ENCODE assay signal across 14 cellular contexts in the genomic region with DNA sequence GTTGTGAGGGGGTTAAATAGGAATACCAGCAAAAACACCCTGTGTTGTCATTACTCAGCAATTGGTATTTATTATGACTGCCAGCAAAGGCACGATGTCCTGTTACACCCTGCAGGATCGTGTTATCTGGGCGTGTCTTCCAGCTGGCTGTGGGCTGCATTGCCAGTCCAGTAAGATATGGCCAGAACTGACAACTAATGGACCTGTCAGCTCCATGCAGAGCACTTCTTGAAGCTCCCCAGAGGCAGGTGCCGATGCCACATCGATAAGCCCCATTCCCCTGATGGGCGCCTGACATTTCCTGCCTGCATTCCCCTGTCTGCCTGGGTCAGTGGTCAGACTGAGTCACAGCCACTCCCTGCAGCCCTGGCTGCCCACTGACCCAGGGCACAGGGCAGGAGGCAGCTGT.
DNase-seq lines count a peak whose midpoint lies in the region; ATAC-seq, FAIRE-seq and TF ChIP-seq lines count a peak whose summit lies in the region.
"Had no signal": no experiment of that assay in that cellular context is flagged by ENCODE, and none has a peak within 500 bp of the region (broad histone marks: within the 10 kb centered on the region; RNA-seq: fewer than 3 reads in every experiment).

No MANE protein-coding gene starts in this region.

- CTCF ChIA-PET in HepG2 (lab: Yijun Ruan, JAX; ENCODE audit: low intra/inter-chr PET ratio, low total read pairs), result no interaction called here

- H3K4me1 Mint-ChIP-seq in IgD-negative memory B cell (peaks cover 0 to 3% (median 0%) of the 10 kb centered on the region in 3 donors), glutamatergic neuron (ENCODE audit: low read depth, unreplicated experiment) (peaks cover 13% of the 10 kb centered on the region)
- H3K4me1 Mint-ChIP-seq: naive thymus-derived CD8-positive, alpha-beta T cell had no signal

- H3K27ac Mint-ChIP-seq in IgD-negative memory B cell (peak overlapping the region in 2 of 3 donors; percentile 20 to 31), glutamatergic neuron (ENCODE audit: unreplicated experiment) (no peak overlapping the region)
- H3K27ac Mint-ChIP-seq: CD8-positive, alpha-beta T cell; naive thymus-derived CD8-positive, alpha-beta T cell; T-helper 1 cell treated with Interleukin-12 subunit alpha and Interleukin-12 subunit beta and Interleukin-4 antibody, amounts not matched to agents 30 μg/mL and 1 μg/mL, for 36 hours had no signal

- H3K79me2 ChIP-seq in HepG2 (ENCODE audit: insufficient read depth, low read length), result no peaks in the 10 kb centered on the region

- no peak overlapping the region for H3K9ac ChIP-seq in HepG2 (ENCODE audit: insufficient read depth, low read depth, low read length)

- intact Hi-C loops in HepG2 (cut with micrococcal nuclease; ENCODE audit: unreplicated experiment), result no loop called here

- H3K4me3 ChIP-seq in AG09309 (ENCODE audit: control insufficient read depth, low read depth, low read length) (no peak overlapping the region), choroid plexus epithelial cell (ENCODE audit: low read depth, low read length) (no peak overlapping the region), HepG2 (replicated peaks in 1 of 3; ENCODE audit: insufficient read depth in 1 of 3, low read depth in 2 of 3, low read length in 3 of 3) (no peak overlapping the region)

- TF ChIP-seq RAD21 in HepG2 (CRISPR knock-in tag; IDR thresholded peaks at IDR 0.05), result no peak

- no peak for TF ChIP-seq POLR2A in HepG2 (IDR thresholded peaks at IDR 0.05; ENCODE audit: insufficient read depth in 1 of 2, low read depth in 2 of 2, low read length in 2 of 2)

- TF ChIP-seq CTCF in AG09309 (IDR thresholded peaks at IDR 0.05; ENCODE audit: control insufficient read depth, insufficient read depth, low read depth, low read length, missing control alignments) (no peak), choroid plexus epithelial cell (conservative IDR thresholded peaks at IDR 0.05; ENCODE audit: low read depth, low read length) (no peak), HepG2 (CRISPR knock-in tag; IDR thresholded peaks at IDR 0.05) (no peak), glutamatergic neuron (IDR thresholded peaks at IDR 0.05; ENCODE audit: partially characterized antibody, unreplicated experiment) (no peak)

- H3K4me3 Mint-ChIP-seq in IgD-negative memory B cell (no peak overlapping the region), glutamatergic neuron (ENCODE audit: unreplicated experiment) (no peak overlapping the region)
- H3K4me3 Mint-ChIP-seq: CD8-positive, alpha-beta T cell; naive thymus-derived CD8-positive, alpha-beta T cell; T-helper 1 cell treated with Interleukin-12 subunit alpha and Interleukin-12 subunit beta and Interleukin-4 antibody, amounts not matched to agents 30 μg/mL and 1 μg/mL, for 36 hours had no signal

- no peaks in the 10 kb centered on the region for H3K36me3 Mint-ChIP-seq in IgD-negative memory B cell
- peaks cover 5% of the 10 kb centered on the region for H3K36me3 Mint-ChIP-seq in glutamatergic neuron (ENCODE audit: unreplicated experiment)
- H3K36me3 Mint-ChIP-seq: CD8-positive, alpha-beta T cell; naive thymus-derived CD8-positive, alpha-beta T cell had no signal

- H2AFZ ChIP-seq in HepG2 (ENCODE audit: low read length), result no peak overlapping the region

- POLR2A ChIA-PET in HepG2 (lab: Yijun Ruan, JAX), result no interaction called here

- H3K9me3 ChIP-seq in HepG2 (ENCODE audit: low read length), result no peaks in the 10 kb centered on the region

- 0% methylated on average over 3 of the region's 6 CpGs for WGBS in HepG2 (ENCODE audit: low lambda C conversion rate)

- no peaks in the 10 kb centered on the region for H4K20me1 ChIP-seq in HepG2 (ENCODE audit: insufficient read depth, low read length)

- peaks cover 27% of the 10 kb centered on the region for H3K4me1 ChIP-seq in HepG2 (ENCODE audit: insufficient read depth, low read length)

- H3K4me2 ChIP-seq in HepG2 (ENCODE audit: low read depth, low read length), result no peak overlapping the region

- no peak for FAIRE-seq in HepG2 (lab: Jason Lieb, UNC)
- FAIRE-seq: GM12891 had no signal

- ATAC-seq in HepG2, result no peak
- ATAC-seq in HG03432 (IDR thresholded peaks at IDR 0.05; ENCODE audit: unreplicated experiment), result no peak
- no peak for ATAC-seq in GM21723 (IDR thresholded peaks at IDR 0.05; ENCODE audit: unreplicated experiment)
- ATAC-seq: CD8-positive, alpha-beta T cell; naive thymus-derived CD8-positive, alpha-beta T cell had no signal

- H3K36me3 ChIP-seq in HepG2 (replicated peaks in 1 of 2; ENCODE audit: control insufficient read depth in 1 of 2, insufficient read depth in 2 of 2, low read length in 2 of 2), result no peaks in the 10 kb centered on the region

- no peak for TF ChIP-seq EP300 in HepG2 (IDR thresholded peaks at IDR 0.05; ENCODE audit: low read depth in 2 of 2, low read length in 2 of 2)
- no peak for TF ChIP-seq EP300 in HepG2 (CRISPR knock-in tag; IDR thresholded peaks at IDR 0.05; ENCODE audit: borderline replicate concordance)

- in situ Hi-C loops in HepG2 (cut with HindIII; ENCODE audit: extremely low pct_ligation_motif_present, low pct_unique_long_range_greater_than_20kb), result no loop called here

- DNase-seq in AG09309 (ENCODE audit: low read depth), result peak; percentile 4
- peak; percentile 28 for DNase-seq in choroid plexus epithelial cell (ENCODE audit: low read depth)
- no peak for DNase-seq in HepG2 (ENCODE audit: low spot score)
- DNase-seq in stimulated activated CD4-positive, alpha-beta T cell treated with anti-CD3 and anti-CD28 coated beads, Interleukin-15, amount 100 ng/mL, for 24 hours, result no peak
- no peak for DNase-seq in glutamatergic neuron
- DNase-seq: naive thymus-derived CD8-positive, alpha-beta T cell; NCI-H345; stimulated activated CD4-positive, alpha-beta T cell treated with anti-CD3 and anti-CD28 coated beads, Interleukin-2, amount 100 ng/mL, for 24 hours had no signal

- H3K27me3 ChIP-seq in HepG2 (ENCODE audit: control insufficient read depth in 1 of 2, insufficient read depth in 2 of 2, low read length in 2 of 2), result peaks cover 0 to 9% of the 10 kb centered on the region in 2 experiments; a peak in 2 of 5 replicates

- peaks cover 25% of the 10 kb centered on the region for H3K27me3 Mint-ChIP-seq in IgD-negative memory B cell
- no peaks in the 10 kb centered on the region for H3K27me3 Mint-ChIP-seq in glutamatergic neuron (ENCODE audit: unreplicated experiment)

- peaks cover 0 to 5% (median 1%) of the 10 kb centered on the region in 3 donors for H3K9me3 Mint-ChIP-seq in IgD-negative memory B cell
- H3K9me3 Mint-ChIP-seq in glutamatergic neuron (ENCODE audit: unreplicated experiment), result no peaks in the 10 kb centered on the region
- H3K9me3 Mint-ChIP-seq: CD8-positive, alpha-beta T cell; T-helper 1 cell treated with Interleukin-12 subunit alpha and Interleukin-12 subunit beta and Interleukin-4 antibody, amounts not matched to agents 30 μg/mL and 1 μg/mL, for 36 hours had no signal

- H3K27ac ChIP-seq in HepG2 (ENCODE audit: extremely low read length, insufficient read depth, low read length), result no peak overlapping the region

- no TSS peak for BruUV-seq in HepG2 (replicated peaks; lab: Mats Ljungman, UMichigan)

TF ChIP-seq in HepG2, 621 proteins besides CTCF, POLR2A, EP300 and RAD21:
- TF ChIP-seq FOSL2 (CRISPR knock-in tag; IDR thresholded peaks at IDR 0.05), result 0 out of 2 replicates have a peak, but pooled peaks have one; percentile 9
- TF ChIP-seq, protein P1, sequence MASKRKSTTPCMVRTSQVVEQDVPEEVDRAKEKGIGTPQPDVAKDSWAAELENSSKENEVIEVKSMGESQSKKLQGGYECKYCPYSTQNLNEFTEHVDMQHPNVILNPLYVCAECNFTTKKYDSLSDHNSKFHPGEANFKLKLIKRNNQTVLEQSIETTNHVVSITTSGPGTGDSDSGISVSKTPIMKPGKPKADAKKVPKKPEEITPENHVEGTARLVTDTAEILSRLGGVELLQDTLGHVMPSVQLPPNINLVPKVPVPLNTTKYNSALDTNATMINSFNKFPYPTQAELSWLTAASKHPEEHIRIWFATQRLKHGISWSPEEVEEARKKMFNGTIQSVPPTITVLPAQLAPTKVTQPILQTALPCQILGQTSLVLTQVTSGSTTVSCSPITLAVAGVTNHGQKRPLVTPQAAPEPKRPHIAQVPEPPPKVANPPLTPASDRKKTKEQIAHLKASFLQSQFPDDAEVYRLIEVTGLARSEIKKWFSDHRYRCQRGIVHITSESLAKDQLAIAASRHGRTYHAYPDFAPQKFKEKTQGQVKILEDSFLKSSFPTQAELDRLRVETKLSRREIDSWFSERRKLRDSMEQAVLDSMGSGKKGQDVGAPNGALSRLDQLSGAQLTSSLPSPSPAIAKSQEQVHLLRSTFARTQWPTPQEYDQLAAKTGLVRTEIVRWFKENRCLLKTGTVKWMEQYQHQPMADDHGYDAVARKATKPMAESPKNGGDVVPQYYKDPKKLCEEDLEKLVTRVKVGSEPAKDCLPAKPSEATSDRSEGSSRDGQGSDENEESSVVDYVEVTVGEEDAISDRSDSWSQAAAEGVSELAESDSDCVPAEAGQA (IDR thresholded peaks at IDR 0.05; ENCODE audit: low read depth), result no peak
- TF ChIP-seq, protein P1 (CRISPR knock-in tag; IDR thresholded peaks at IDR 0.05; ENCODE audit: borderline replicate concordance), result no peak

Comparison
In these comparisons a context has a peak if more than half of its experiments do, and no peak if none do; other contexts are left out.
1. DNase-seq: peak in AG09309 (single experiment) and choroid plexus epithelial cell (single experiment); none in HepG2 (single experiment), stimulated activated CD4-positive, alpha-beta T cell treated with anti-CD3 and anti-CD28 coated beads, Interleukin-15, amount 100 ng/mL, for 24 hours (single experiment) and glutamatergic neuron (single experiment).